8 cellular contexts compared by ENCODE assay signal in the genomic region with DNA sequence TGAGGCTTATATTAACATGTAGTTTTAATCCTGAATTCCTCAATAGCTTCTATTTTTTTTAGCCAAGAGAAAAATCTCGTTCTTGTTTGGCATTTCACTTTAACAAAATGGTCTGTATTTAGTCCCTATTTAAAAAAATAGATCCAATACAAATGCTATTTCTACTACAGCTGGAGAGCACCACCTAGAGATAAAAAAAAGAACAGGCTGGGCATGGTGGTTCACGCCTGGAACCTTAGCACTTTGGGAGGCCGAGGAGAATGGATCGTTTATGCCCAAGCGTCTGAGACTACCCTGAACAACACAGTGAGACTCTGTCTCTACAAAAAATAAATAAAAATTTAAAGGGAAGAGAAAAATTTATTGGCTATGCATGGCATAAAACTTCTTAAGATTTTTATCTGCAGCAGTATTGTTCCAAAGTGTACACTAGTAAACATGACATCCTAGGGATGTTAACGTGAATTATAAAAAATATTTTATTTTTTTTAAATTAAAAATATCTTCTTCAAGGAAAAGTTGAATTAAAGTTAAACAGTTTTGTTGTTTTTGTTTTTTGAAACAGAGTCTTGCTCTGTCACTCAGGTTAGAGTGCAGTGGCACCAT. TPM values are rescaled to one million over a fixed set of nuclear protein-coding genes. Genes with fewer than 3 reads are reported as not detected.
DNase-seq lines count a peak whose midpoint lies in the region; ATAC-seq and FAIRE-seq lines count a peak whose summit lies in the region.

No MANE protein-coding gene starts in this region.

- DNase-seq in D341Med (ENCODE audit: low spot score) (peak; percentile 17), HT1080 (ENCODE audit: low read depth) (peak; percentile 38), iPS-NIHi11 (ENCODE audit: low spot score) (peak; percentile 16), GM19240 (ENCODE audit: insufficient read length, low spot score) (no peak)
- no peak for DNase-seq in stimulated activated CD4-positive, alpha-beta T cell treated with anti-CD3 and anti-CD28 coated beads, Interleukin-15, amount 100 ng/mL, for 24 hours

- ATAC-seq in GM19328 (IDR thresholded peaks at IDR 0.05; ENCODE audit: unreplicated experiment) (no peak), GM19395 (IDR thresholded peaks at IDR 0.05; ENCODE audit: unreplicated experiment) (no peak)

- peak; percentile 26 for FAIRE-seq in TTC549 (lab: Jason Lieb, UNC)

RNA-seq across cellular contexts. Expression of a gene that starts 4.4 kb away (rescaled TPM):
- 19.3 and 23.3 TPM in 2 replicates for total RNA-seq in HT1080 (2014; rRNA removed; shearing (Covaris generic))
- polyA plus RNA-seq in HT1080 (2015; cell fraction: cytosol; rRNA removed) = 21.8 and 22.3 TPM in 2 replicates
- 37.3 and 44.1 TPM in 2 replicates for polyA plus RNA-seq in HT1080 (2015; cell fraction: nucleus; rRNA removed)

RNA-seq across cellular contexts. Expression of a gene that starts 5.1 kb away (rescaled TPM):
- 240 and 250 TPM in 2 replicates for total RNA-seq in HT1080 (2014; rRNA removed; shearing (Covaris generic))
- polyA plus RNA-seq in HT1080 (2015; cell fraction: cytosol; rRNA removed) = 165 and 188 TPM in 2 replicates
- 186 and 199 TPM in 2 replicates for polyA plus RNA-seq in HT1080 (2015; cell fraction: nucleus; rRNA removed)

RNA-seq across cellular contexts. Expression of a gene that starts 59.9 kb away (rescaled TPM):
- total RNA-seq in HT1080 (2014; rRNA removed; shearing (Covaris generic)) = 41.5 and 58.9 TPM in 2 replicates
- polyA plus RNA-seq in HT1080 (2015; cell fraction: cytosol; rRNA removed) = 22.2 and 24.7 TPM in 2 replicates
- polyA plus RNA-seq in HT1080 (2015; cell fraction: nucleus; rRNA removed) = 171 and 191 TPM in 2 replicates

Comparison
In these comparisons a context has a peak if more than half of its experiments do, and no peak if none do; other contexts are left out.
1. DNase-seq: peak in D341Med (single experiment), HT1080 (single experiment) and iPS-NIHi11 (single experiment); none in stimulated activated CD4-positive, alpha-beta T cell treated with anti-CD3 and anti-CD28 coated beads, Interleukin-15, amount 100 ng/mL, for 24 hours (single experiment) and GM19240 (single experiment).